Comparison of ENCODE assay signal across 8 cellular contexts in genomic region chr13:75687145-75687763, GRCh38. TPM values are rescaled to one million over a fixed set of nuclear protein-coding genes. Genes with fewer than 3 reads are reported as not detected.
DNase-seq lines count a peak whose midpoint lies in the region; ATAC-seq, FAIRE-seq and TF ChIP-seq lines count a peak whose summit lies in the region.

No MANE protein-coding gene starts in this region.

- no peak overlapping the region for H2AK5ac ChIP-seq in neuronal stem cell (ENCODE audit: low read depth, low read length)

- H3K4me1 ChIP-seq in pancreas (peaks cover 0 to 3% (median 0%) of the 10 kb centered on the region in 3 donors), neuronal stem cell (ENCODE audit: control insufficient read depth in 2 of 2, insufficient read depth in 1 of 2, low read depth in 1 of 2, low read length in 2 of 2) (peaks cover 0 to 6% of the 10 kb centered on the region in 2 donors)

- no peak overlapping the region for H3K9ac ChIP-seq in neuronal stem cell (ENCODE audit: low read depth, low read length, poor library complexity)

- H2BK120ac ChIP-seq in neuronal stem cell (ENCODE audit: low read depth, low read length) = no peak overlapping the region

- H3K36me3 ChIP-seq in pancreas (no peaks in the 10 kb centered on the region), neuronal stem cell (replicated peaks in 1 of 2; ENCODE audit: control insufficient read depth in 2 of 2, insufficient read depth in 2 of 2, low read length in 2 of 2) (no peaks in the 10 kb centered on the region)

- H2BK15ac ChIP-seq in neuronal stem cell (ENCODE audit: low read length) = no peak overlapping the region

- peak; percentile 73 for DNase-seq in NCI-H2171 treated with DMSO at 0.1 percent for 48 hours (lab: John Stamatoyannopoulos, UW)
- peak; percentile 79 for DNase-seq in dedifferentiated amniotic fluid mesenchymal stem cell (ENCODE audit: extremely low spot score)
- DNase-seq in pancreas = no peak
- no peak for DNase-seq in neuronal stem cell (ENCODE audit: low spot score)
- DNase-seq in NCI-H187 treated with DMSO at 0.1 percent for 48 hours (lab: John Stamatoyannopoulos, UW) = no peak

- FAIRE-seq in pancreas (lab: Jason Lieb, UNC) = no peak

- H3K79me1 ChIP-seq in neuronal stem cell (ENCODE audit: low read depth, low read length) = no peaks in the 10 kb centered on the region

- H2BK12ac ChIP-seq in neuronal stem cell (ENCODE audit: low read length) = no peak overlapping the region

- H3K23ac ChIP-seq in neuronal stem cell (ENCODE audit: low read depth, low read length, poor library complexity) = no peak overlapping the region

- H3K4me3 ChIP-seq in pancreas (no peak overlapping the region), neuronal stem cell (ENCODE audit: low read length in 2 of 2) (no peak overlapping the region)

- H3K18ac ChIP-seq in neuronal stem cell (ENCODE audit: low read length) = no peak overlapping the region

- no peak overlapping the region for H3K4me2 ChIP-seq in neuronal stem cell (ENCODE audit: insufficient read depth, low read length, poor library complexity, severe bottlenecking)

- H2AFZ ChIP-seq in neuronal stem cell (ENCODE audit: low read length) = no peak overlapping the region

- H2BK5ac ChIP-seq in neuronal stem cell (ENCODE audit: low read length) = no peak overlapping the region

- H3K14ac ChIP-seq in neuronal stem cell (ENCODE audit: low read length) = no peak overlapping the region

- intact Hi-C loops in pancreas (cut with DNase I) = no loop called here

- no peaks in the 10 kb centered on the region for H3K9me3 ChIP-seq in pancreas
- H3K9me3 ChIP-seq in neuronal stem cell (replicated peaks in 1 of 2; ENCODE audit: control insufficient read depth in 2 of 2, insufficient read depth in 1 of 2, low read depth in 1 of 2, low read length in 2 of 2) = peaks cover 0 to 2% of the 10 kb centered on the region in 2 donors

- H3K27ac ChIP-seq in pancreas (no peak overlapping the region), neuronal stem cell (replicated peaks; ENCODE audit: low read length) (no peak overlapping the region)

- no peak overlapping the region for H4K8ac ChIP-seq in neuronal stem cell (ENCODE audit: low read depth, low read length)

- TF ChIP-seq CTCF in GM12873 (IDR thresholded peaks at IDR 0.05; ENCODE audit: insufficient read depth, low read depth, low read length, missing control alignments) (peak; percentile 48), pancreas (IDR thresholded peaks at IDR 0.05) (peak in 3 of 4 donors; percentile 16 to 32 (median 25))

- H4K91ac ChIP-seq in neuronal stem cell (ENCODE audit: low read depth, low read length, poor library complexity) = no peak overlapping the region

- ATAC-seq in pancreas (peak in 3 of 4 donors; percentile 64 to 73 (median 71)), HG02840 (IDR thresholded peaks at IDR 0.05; ENCODE audit: low FRiP score, unreplicated experiment) (no peak), GM21515 (IDR thresholded peaks at IDR 0.05; ENCODE audit: unreplicated experiment) (no peak)

- no peaks in the 10 kb centered on the region for H3K27me3 ChIP-seq in pancreas
- H3K27me3 ChIP-seq in neuronal stem cell (ENCODE audit: control insufficient read depth in 3 of 3, insufficient read depth in 3 of 3, low read depth in 1 of 3, low read length in 3 of 3) = no peaks in the 10 kb centered on the region

- H3K4ac ChIP-seq in neuronal stem cell (ENCODE audit: low read length) = no peak overlapping the region

RNA-seq across cellular contexts. Expression of gene LMO7, which starts 51.1 kb away (rescaled TPM):
- 10 to 100 TPM; 14.7 to 47.8 (median 29.1) TPM for total RNA-seq in pancreas
- polyA plus RNA-seq in pancreas = 10 to 100 TPM; 20.7 to 50.4 TPM
- polyA plus RNA-seq in neuronal stem cell (2013, experiment 1 of 2) = 2.6 TPM
- polyA plus RNA-seq in neuronal stem cell (2013, experiment 2 of 2) = 3.8 TPM

Comparison
In these comparisons a context has a peak if more than half of its experiments do, and no peak if none do; other contexts are left out.
1. DNase-seq: peak in NCI-H2171 treated with DMSO at 0.1 percent for 48 hours (single experiment) and dedifferentiated amniotic fluid mesenchymal stem cell (single experiment); none in pancreas (0 of 6), neuronal stem cell (single experiment) and NCI-H187 treated with DMSO at 0.1 percent for 48 hours (single experiment).
2. ATAC-seq: peak in pancreas (3 of 4); none in HG02840 (single experiment) and GM21515 (single experiment).